15 cellular contexts compared by ENCODE assay signal in the genomic region with DNA sequence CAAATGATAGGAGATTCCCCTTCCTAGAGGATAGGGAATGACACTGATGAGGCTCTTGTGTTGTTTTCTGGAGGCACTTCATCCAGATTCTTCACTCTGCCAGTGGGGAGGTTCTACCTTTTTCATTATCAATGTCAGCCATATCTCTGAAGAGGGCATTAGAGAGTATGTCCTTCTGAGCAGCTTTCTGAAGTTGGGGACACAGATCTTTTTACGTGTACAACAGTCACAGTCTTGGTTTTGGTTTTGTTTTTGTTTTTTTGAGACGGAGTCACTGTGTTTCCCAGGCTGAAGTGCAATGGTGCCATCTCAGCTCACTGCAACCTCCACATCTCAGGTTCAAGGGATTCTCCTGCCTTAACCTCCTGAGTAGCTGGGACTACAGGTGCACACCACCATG.
"Had no signal": no experiment of that assay in that cellular context is flagged by ENCODE, and none has a peak within 500 bp of the region (broad histone marks: within the 10 kb centered on the region; RNA-seq: fewer than 3 reads in every experiment).

No MANE protein-coding gene starts in this region.

- H3K27me3 Mint-ChIP-seq: activated CD4-positive, alpha-beta T cell treated with anti-CD3 and anti-CD28 coated beads, Interleukin-2, amount 10 ng/mL, durations not matched to agents 24 days and 14 days; activated naive CD8-positive, alpha-beta T cell treated with anti-CD3 and anti-CD28 coated beads, Interleukin-2, amount 50 U/mL, for 24 hours; natural killer cell treated with Interleukin-12 subunit alpha and Interleukin-12 subunit beta and Interleukin-15 and Interleukin-18, amount 100 ng/mL, for 72 hours; stimulated activated memory B cell treated with anti-CD40 and anti-IgM and Interleukin-4, amounts not matched to agents 10 μg/mL and 1 μg/mL and 100 μg/mL, for 72 hours had no signal

- H3K36me3 Mint-ChIP-seq: immature natural killer cell; natural killer cell treated with Interleukin-12 subunit alpha and Interleukin-12 subunit beta and Interleukin-15 and Interleukin-18, amount 100 ng/mL, for 72 hours; stimulated activated memory B cell treated with anti-CD40 and anti-IgM and Interleukin-4, amounts not matched to agents 10 μg/mL and 1 μg/mL and 100 μg/mL, for 72 hours had no signal

- ATAC-seq: activated naive CD8-positive, alpha-beta T cell treated with anti-CD3 and anti-CD28 coated beads, Interleukin-2, amount 50 U/mL, for 24 hours; foreskin keratinocyte; natural killer cell treated with Interleukin-12 subunit alpha and Interleukin-12 subunit beta and Interleukin-15 and Interleukin-18, amount 100 ng/mL, for 72 hours; stimulated activated memory B cell treated with anti-CD40 and anti-IgM and Interleukin-4, amounts not matched to agents 10 μg/mL and 1 μg/mL and 100 μg/mL, for 72 hours had no signal

- H3K9me3 Mint-ChIP-seq: activated CD4-positive, alpha-beta T cell treated with anti-CD3 and anti-CD28 coated beads, Interleukin-2, amount 10 ng/mL, durations not matched to agents 24 days and 14 days; activated naive CD8-positive, alpha-beta T cell treated with anti-CD3 and anti-CD28 coated beads, Interleukin-2, amount 50 U/mL, for 24 hours; activated T-cell treated with anti-CD3 and anti-CD28 coated beads, Interleukin-2, amount 50 U/mL, for 72 hours; immature natural killer cell; natural killer cell treated with Interleukin-12 subunit alpha and Interleukin-12 subunit beta and Interleukin-15 and Interleukin-18, amount 100 ng/mL, for 72 hours; stimulated activated memory B cell treated with anti-CD40 and anti-IgM and Interleukin-4, amounts not matched to agents 10 μg/mL and 1 μg/mL and 100 μg/mL, for 72 hours had no signal

- H3K27ac Mint-ChIP-seq: activated CD4-positive, alpha-beta T cell treated with anti-CD3 and anti-CD28 coated beads, Interleukin-2, amount 10 ng/mL, durations not matched to agents 24 days and 14 days; activated naive CD8-positive, alpha-beta T cell treated with anti-CD3 and anti-CD28 coated beads, Interleukin-2, amount 50 U/mL, for 24 hours; activated T-cell treated with anti-CD3 and anti-CD28 coated beads, Interleukin-2, amount 50 U/mL, for 72 hours; immature natural killer cell; natural killer cell treated with Interleukin-12 subunit alpha and Interleukin-12 subunit beta and Interleukin-15 and Interleukin-18, amount 100 ng/mL, for 72 hours; stimulated activated memory B cell treated with anti-CD40 and anti-IgM and Interleukin-4, amounts not matched to agents 10 μg/mL and 1 μg/mL and 100 μg/mL, for 72 hours had no signal

- H3K4me3 Mint-ChIP-seq: activated CD4-positive, alpha-beta T cell treated with anti-CD3 and anti-CD28 coated beads, Interleukin-2, amount 10 ng/mL, durations not matched to agents 24 days and 14 days; activated naive CD8-positive, alpha-beta T cell treated with anti-CD3 and anti-CD28 coated beads, Interleukin-2, amount 50 U/mL, for 24 hours; activated T-cell treated with anti-CD3 and anti-CD28 coated beads, Interleukin-2, amount 50 U/mL, for 72 hours; immature natural killer cell; natural killer cell treated with Interleukin-12 subunit alpha and Interleukin-12 subunit beta and Interleukin-15 and Interleukin-18, amount 100 ng/mL, for 72 hours; stimulated activated memory B cell treated with anti-CD40 and anti-IgM and Interleukin-4, amounts not matched to agents 10 μg/mL and 1 μg/mL and 100 μg/mL, for 72 hours had no signal

- DNase-seq: activated CD4-positive, alpha-beta T cell treated with anti-CD3 and anti-CD28 coated beads, Interleukin-2, amount 10 ng/mL, durations not matched to agents 24 days and 14 days; activated naive CD8-positive, alpha-beta T cell treated with anti-CD3 and anti-CD28 coated beads, Interleukin-2, amount 50 U/mL, for 24 hours; activated T-cell treated with anti-CD3 and anti-CD28 coated beads, Interleukin-2, amount 50 U/mL, for 72 hours; aorta; cerebellar nuclear complex; effector CD8-positive, alpha-beta T cell; foreskin keratinocyte; immature natural killer cell; mesendoderm; nucleus accumbens; posterior cingulate gyrus; retina; WERI-Rb-1 had no signal
